Comparison of ENCODE assay signal across 11 cellular contexts in the genomic region with DNA sequence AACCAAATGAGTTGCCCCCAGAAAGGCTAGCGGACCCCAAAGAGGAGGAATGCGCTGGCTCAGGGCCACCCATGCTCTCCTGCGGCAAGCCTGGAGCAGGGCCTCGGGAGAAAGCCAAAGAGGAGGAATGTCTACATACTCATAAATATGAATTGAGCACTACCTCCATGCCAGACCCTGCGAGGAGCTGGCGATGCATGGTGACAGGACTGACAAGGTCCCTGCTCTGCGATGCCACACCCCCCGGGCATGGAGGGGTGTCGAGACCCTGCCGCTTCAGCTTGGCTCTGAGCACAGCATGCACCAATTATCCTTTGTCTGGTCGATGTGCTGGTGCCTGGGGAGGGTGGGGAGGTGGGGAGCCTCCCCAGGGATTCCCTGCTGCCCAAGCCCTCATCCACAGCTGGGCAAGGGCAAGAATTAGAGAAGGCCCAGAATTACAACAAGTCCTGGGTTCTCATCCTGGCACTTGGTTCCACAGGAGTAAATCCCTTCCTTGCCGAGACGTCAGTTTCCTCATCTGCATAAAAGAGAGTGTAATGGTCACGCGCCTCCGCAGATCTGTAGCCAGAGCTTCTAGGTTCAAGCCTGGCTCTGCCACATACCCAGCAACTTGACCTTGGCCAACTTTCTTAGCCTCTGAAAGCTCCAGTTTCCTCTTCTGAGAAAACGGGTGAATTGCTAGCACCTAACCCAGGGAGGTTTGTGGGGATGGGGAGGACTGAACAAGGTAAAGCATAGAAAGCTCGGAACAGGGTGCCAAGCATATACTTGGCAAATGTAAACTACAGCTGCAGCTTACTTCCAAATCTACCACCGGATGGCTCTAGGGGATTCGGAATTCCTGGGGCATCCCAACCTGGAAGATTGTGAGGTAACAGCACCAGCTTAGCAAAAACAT.
A peak's percentile ranks its signal among the peaks of the same experiment; 100 is the strongest.
DNase-seq lines count a peak whose midpoint lies in the region; ATAC-seq and TF ChIP-seq lines count a peak whose summit lies in the region.
"Had no signal": no experiment of that assay in that cellular context is flagged by ENCODE, and none has a peak within 500 bp of the region (broad histone marks: within the 10 kb centered on the region; RNA-seq: fewer than 3 reads in every experiment).

No MANE protein-coding gene starts in this region.

- H3K79me2 ChIP-seq in KMS-11 (ENCODE audit: insufficient read depth, low read depth) = no peaks in the 10 kb centered on the region

- H3K4me3 ChIP-seq in KMS-11 (IDR thresholded peaks at IDR 0.05; ENCODE audit: insufficient read depth, low read depth, low read length) (no peak overlapping the region), fibroblast of mammary gland (ENCODE audit: control insufficient read depth, low read depth, low read length) (peak overlapping the region; percentile 20), retinal pigment epithelial cell (ENCODE audit: low read length) (peak overlapping the region; percentile 28)
- H3K4me3 ChIP-seq: SJSA1, suprapubic skin had no signal

- no peaks in the 10 kb centered on the region for H3K36me3 ChIP-seq in KMS-11 (ENCODE audit: insufficient read depth)
- H3K36me3 ChIP-seq: adrenal gland, esophagus muscularis mucosa, SJSA1, suprapubic skin had no signal

- DNase-seq in fibroblast of mammary gland (ENCODE audit: low read depth) = no peak
- DNase-seq in retinal pigment epithelial cell (ENCODE audit: low read depth) = no peak
- no peak for DNase-seq in occipital lobe (lab: John Stamatoyannopoulos, UW)
- DNase-seq in SIG-M5 treated with dmso at 0.1 percent for 504 hours (lab: John Stamatoyannopoulos, UW; ENCODE audit: unreplicated experiment) = no peak
- no peak for DNase-seq in dedifferentiated amniotic fluid mesenchymal stem cell (ENCODE audit: extremely low spot score)

- no peaks in the 10 kb centered on the region for H3K4me1 ChIP-seq in KMS-11 (ENCODE audit: low read depth, poor library complexity, severe bottlenecking)
- H3K4me1 ChIP-seq: adrenal gland had no signal

- H3K27ac ChIP-seq in KMS-11 = no peak overlapping the region
- H3K27ac ChIP-seq: adrenal gland, esophagus muscularis mucosa, SJSA1, suprapubic skin had no signal

- H3K9ac ChIP-seq in KMS-11 = no peak overlapping the region

- peak overlapping the region; percentile 16; the same call in 1 of the 2 replicates for H2AFZ ChIP-seq in KMS-11 (ENCODE audit: low read depth)

- peak; percentile 18 for ATAC-seq in GM19372 (IDR thresholded peaks at IDR 0.05; ENCODE audit: low read depth, unreplicated experiment)

- no peak overlapping the region; the same call in 1 of the 2 replicates for H3K4me2 ChIP-seq in KMS-11

- no peaks in the 10 kb centered on the region for H4K20me1 ChIP-seq in KMS-11 (ENCODE audit: insufficient read depth)

- no peaks in the 10 kb centered on the region for H3K27me3 ChIP-seq in KMS-11 (ENCODE audit: insufficient read depth, low read depth)
- H3K27me3 ChIP-seq: adrenal gland, SJSA1, suprapubic skin had no signal

- TF ChIP-seq CTCF in KMS-11 (conservative IDR thresholded peaks at IDR 0.05; ENCODE audit: low read depth, low read length) = no peak
- no peak for TF ChIP-seq CTCF in fibroblast of mammary gland (conservative IDR thresholded peaks at IDR 0.05; ENCODE audit: control insufficient read depth, insufficient read depth, low read depth, low read length)
- TF ChIP-seq CTCF in retinal pigment epithelial cell (conservative IDR thresholded peaks at IDR 0.05; ENCODE audit: low read depth, low read length) = no peak
